In genomic region chr9:89903076-89903475, GRCh38 we compare ENCODE assay signal across 24 cellular contexts.
"Had no signal": no experiment of that assay in that cellular context is flagged by ENCODE, and none has a peak within 500 bp of the region (broad histone marks: within the 10 kb centered on the region; RNA-seq: fewer than 3 reads in every experiment).

No MANE protein-coding gene starts in this region.

- H3K4me2 ChIP-seq: hepatocyte, neural progenitor cell, smooth muscle cell had no signal

- H3K27ac ChIP-seq: body of pancreas, esophagus squamous epithelium, hepatocyte, neural progenitor cell, ovary, testis had no signal

- H3K36me3 ChIP-seq: esophagus squamous epithelium, neural progenitor cell, ovary had no signal

- DNase-seq: activated CD4-positive, alpha-beta memory T cell treated with anti-CD3 and anti-CD28 coated beads for 36 hours; activated CD4-positive, alpha-beta T cell treated with anti-CD3 and anti-CD28 coated beads for 36 hours; activated naive CD4-positive, alpha-beta T cell treated with Interleukin-2 at 50 U/mL for 16 hours; activated naive CD8-positive, alpha-beta T cell treated with anti-CD3 and anti-CD28 coated beads, Interleukin-2, amount 10 ng/mL, durations not matched to agents 7 days and 5 days; activated T-cell treated with anti-CD3 and anti-CD28 coated beads, Interleukin-2, amount 50 U/mL, for 24 hours; esophagus squamous epithelium; left cardiac atrium; naive B cell; stimulated activated CD4-positive, alpha-beta T cell treated with anti-CD3 and anti-CD28 coated beads, Interleukin-4, amount 100 ng/mL, for 4 hours; testis had no signal

- H2AFZ ChIP-seq: hepatocyte, neural progenitor cell had no signal

- H3K79me2 ChIP-seq: hepatocyte had no signal

- H3K9me3 ChIP-seq: body of pancreas, esophagus squamous epithelium, ovary, testis had no signal

- H3K4me1 ChIP-seq: body of pancreas, esophagus squamous epithelium, neural progenitor cell, testis had no signal

- H3K9me3 Mint-ChIP-seq: activated CD4-positive, alpha-beta memory T cell treated with anti-CD3 and anti-CD28 coated beads for 36 hours; activated naive CD8-positive, alpha-beta T cell treated with anti-CD3 and anti-CD28 coated beads, Interleukin-2, amount 10 ng/mL, durations not matched to agents 7 days and 5 days; activated T-cell treated with anti-CD3 and anti-CD28 coated beads, Interleukin-2, amount 50 U/mL, for 24 hours; activated T-helper 2 cell treated with anti-CD3 and anti-CD28 coated beads, Interferon-gamma antibody, Interleukin-2, Interleukin-4, amounts not matched to agents 10 μg/mL and 5 μg/mL and 100 μg/mL, durations not matched to agents 14 hours and 24 hours and 36 hours; naive B cell; stimulated activated memory B cell treated with anti-CD40 and anti-IgM and Interleukin-4, amounts not matched to agents 10 μg/mL and 1 μg/mL and 100 μg/mL, for 72 hours; T-helper 2 cell treated with Interferon-gamma antibody and Interleukin-4, amounts not matched to agents 5 μg/mL and 100 μg/mL, for 36 hours; WTC11 had no signal

- H3K27me3 ChIP-seq: body of pancreas, hepatocyte, neural progenitor cell, ovary, testis had no signal

- H3K4me1 Mint-ChIP-seq: activated CD4-positive, alpha-beta T cell treated with anti-CD3 and anti-CD28 coated beads for 36 hours; activated naive CD8-positive, alpha-beta T cell treated with anti-CD3 and anti-CD28 coated beads, Interleukin-2, amount 10 ng/mL, durations not matched to agents 7 days and 5 days; stimulated activated memory B cell treated with anti-CD40 and anti-IgM and Interleukin-4, amounts not matched to agents 10 μg/mL and 1 μg/mL and 100 μg/mL, for 72 hours had no signal

- ATAC-seq: activated CD4-positive, alpha-beta T cell treated with anti-CD3 and anti-CD28 coated beads for 36 hours; body of pancreas; sciatic nerve; stimulated activated memory B cell treated with anti-CD40 and anti-IgM and Interleukin-4, amounts not matched to agents 10 μg/mL and 1 μg/mL and 100 μg/mL, for 72 hours; WTC11 had no signal

- H3K27ac Mint-ChIP-seq: activated CD4-positive, alpha-beta memory T cell treated with anti-CD3 and anti-CD28 coated beads for 36 hours; activated CD4-positive, alpha-beta T cell treated with anti-CD3 and anti-CD28 coated beads for 36 hours; activated naive CD8-positive, alpha-beta T cell treated with anti-CD3 and anti-CD28 coated beads, Interleukin-2, amount 10 ng/mL, durations not matched to agents 7 days and 5 days; activated T-cell treated with anti-CD3 and anti-CD28 coated beads, Interleukin-2, amount 50 U/mL, for 24 hours; activated T-helper 2 cell treated with anti-CD3 and anti-CD28 coated beads, Interferon-gamma antibody, Interleukin-2, Interleukin-4, amounts not matched to agents 10 μg/mL and 5 μg/mL and 100 μg/mL, durations not matched to agents 14 hours and 24 hours and 36 hours; naive B cell; neural progenitor cell; stimulated activated memory B cell treated with anti-CD40 and anti-IgM and Interleukin-4, amounts not matched to agents 10 μg/mL and 1 μg/mL and 100 μg/mL, for 72 hours; T-helper 2 cell treated with Interferon-gamma antibody and Interleukin-4, amounts not matched to agents 5 μg/mL and 100 μg/mL, for 36 hours; WTC11 had no signal

- FAIRE-seq: colon, endothelial cell of umbilical vein, TTC549 had no signal

- H3K9ac ChIP-seq: neural progenitor cell had no signal

- H3K4me3 Mint-ChIP-seq: activated CD4-positive, alpha-beta memory T cell treated with anti-CD3 and anti-CD28 coated beads for 36 hours; activated CD4-positive, alpha-beta T cell treated with anti-CD3 and anti-CD28 coated beads for 36 hours; activated naive CD8-positive, alpha-beta T cell treated with anti-CD3 and anti-CD28 coated beads, Interleukin-2, amount 10 ng/mL, durations not matched to agents 7 days and 5 days; activated T-cell treated with anti-CD3 and anti-CD28 coated beads, Interleukin-2, amount 50 U/mL, for 24 hours; naive B cell; neural progenitor cell; stimulated activated memory B cell treated with anti-CD40 and anti-IgM and Interleukin-4, amounts not matched to agents 10 μg/mL and 1 μg/mL and 100 μg/mL, for 72 hours; T-helper 2 cell treated with Interferon-gamma antibody and Interleukin-4, amounts not matched to agents 5 μg/mL and 100 μg/mL, for 36 hours; WTC11 had no signal

- H3K4me3 ChIP-seq: body of pancreas, esophagus squamous epithelium, hepatocyte, lung, neural progenitor cell, ovary, smooth muscle cell, testis had no signal

- H3K36me3 Mint-ChIP-seq: activated CD4-positive, alpha-beta memory T cell treated with anti-CD3 and anti-CD28 coated beads for 36 hours; naive B cell; neural progenitor cell; stimulated activated memory B cell treated with anti-CD40 and anti-IgM and Interleukin-4, amounts not matched to agents 10 μg/mL and 1 μg/mL and 100 μg/mL, for 72 hours; WTC11 had no signal
